9 cellular contexts compared by ENCODE assay signal in the genomic region with DNA sequence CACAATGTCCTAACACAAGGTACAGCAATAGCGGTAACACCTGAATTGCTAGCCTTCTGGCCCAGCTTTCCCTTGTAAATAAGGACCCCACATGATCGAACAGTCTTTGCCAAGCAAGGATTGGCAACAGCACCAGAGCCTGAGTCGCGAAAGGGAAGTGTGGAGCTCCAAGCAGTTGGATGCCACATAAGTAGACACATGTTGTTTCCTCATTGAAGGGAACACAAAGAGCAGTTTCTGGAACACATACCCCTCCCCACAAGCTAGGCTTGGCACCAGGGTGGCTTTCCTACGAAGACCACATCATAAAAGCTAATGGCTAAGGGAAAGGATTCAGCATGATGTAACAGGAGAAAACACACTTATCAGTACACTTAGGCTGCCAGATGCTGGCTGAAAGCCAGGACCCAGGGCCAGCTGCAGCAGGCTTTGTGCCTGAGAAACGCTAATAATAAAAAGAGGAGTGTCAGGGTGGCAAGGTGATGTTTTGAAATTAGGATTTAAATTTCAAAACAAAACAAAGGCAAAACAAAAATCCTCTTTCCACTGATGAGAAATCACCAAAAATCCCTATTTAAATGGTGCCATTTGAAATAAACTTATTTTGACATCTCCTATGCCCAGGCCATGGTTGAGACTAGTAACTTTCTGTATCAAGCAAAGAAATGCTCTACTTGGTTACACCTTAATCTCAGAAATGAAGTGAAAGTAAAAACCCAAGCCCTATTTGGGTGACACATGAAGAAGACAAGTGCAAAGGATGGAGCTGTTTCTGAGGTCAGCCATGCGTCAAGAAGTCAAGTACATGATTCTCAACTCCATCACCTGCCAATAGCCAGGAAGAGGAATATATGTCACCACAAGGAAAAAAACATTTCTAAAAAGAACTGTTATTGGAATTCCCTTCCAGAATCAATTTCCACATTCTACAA. TPM values are rescaled to one million over a fixed set of nuclear protein-coding genes. Genes with fewer than 3 reads are reported as not detected.
DNase-seq lines count a peak whose midpoint lies in the region; ATAC-seq and TF ChIP-seq lines count a peak whose summit lies in the region.
"Had no signal": no experiment of that assay in that cellular context is flagged by ENCODE, and none has a peak within 500 bp of the region (broad histone marks: within the 10 kb centered on the region; RNA-seq: fewer than 3 reads in every experiment).

No MANE protein-coding gene starts in this region.

- POLR2A ChIA-PET in activated CD4-positive, alpha-beta T cell treated with anti-CD3 and anti-CD28 coated beads for 36 hours (lab: Charles Lee) = no interaction called here

- H3K9me3 Mint-ChIP-seq in activated CD4-positive, alpha-beta T cell treated with anti-CD3 and anti-CD28 coated beads for 36 hours (ENCODE audit: low read depth) = no peaks in the 10 kb centered on the region
- H3K9me3 Mint-ChIP-seq: dendritic cell treated with granulocyte-macrophage colony-stimulating factor and Interleukin-4, amounts not matched to agents 40 ng/mL and 50 ng/mL, for 4 days had no signal

- peak overlapping the region; percentile 73 for H3K27ac Mint-ChIP-seq in activated CD4-positive, alpha-beta T cell treated with anti-CD3 and anti-CD28 coated beads for 36 hours
- H3K27ac Mint-ChIP-seq: dendritic cell treated with granulocyte-macrophage colony-stimulating factor and Interleukin-4, amounts not matched to agents 40 ng/mL and 50 ng/mL, for 4 days had no signal

- peaks cover 24% of the 10 kb centered on the region for H3K4me1 Mint-ChIP-seq in activated CD4-positive, alpha-beta T cell treated with anti-CD3 and anti-CD28 coated beads for 36 hours

- H3K4me2 ChIP-seq in Loucy (ENCODE audit: low read depth, low read length, poor library complexity, severe bottlenecking) = peak overlapping the region; percentile 51

- peak overlapping the region; percentile 15 for H3K9ac ChIP-seq in Loucy (ENCODE audit: low read depth, low read length, poor library complexity, severe bottlenecking)

- DNase-seq in activated CD4-positive, alpha-beta T cell treated with anti-CD3 and anti-CD28 coated beads for 36 hours = no peak
- DNase-seq in activated CD4-positive, alpha-beta T cell treated with anti-CD3 and anti-CD28 coated beads, Interleukin-2, amount 50 U/mL, for 1 hour = no peak
- no peak for DNase-seq in RWPE2 (ENCODE audit: low spot score)
- DNase-seq in epithelial cell of esophagus (ENCODE audit: low read depth) = peak; percentile 79
- DNase-seq in myocyte (ENCODE audit: low read depth) = peak; percentile 96
- DNase-seq in activated gamma-delta T cell treated with Interleukin-2 at 50 U/mL for 16 hours = no peak

- H3K79me2 ChIP-seq in Loucy (ENCODE audit: insufficient read depth, low read length) = no peaks in the 10 kb centered on the region

- H3K27me3 ChIP-seq in Loucy (ENCODE audit: insufficient read depth, low read length, poor library complexity, severe bottlenecking) (no peaks in the 10 kb centered on the region), RWPE2 (ENCODE audit: insufficient read depth, poor library complexity, severe bottlenecking) (no peaks in the 10 kb centered on the region)

- no peaks in the 10 kb centered on the region for H3K9me2 ChIP-seq in Loucy (replicated peaks; ENCODE audit: low read depth, low read length)

- TF ChIP-seq CTCF in Loucy (conservative IDR thresholded peaks at IDR 0.05; ENCODE audit: low read length) = no peak
- no peak for TF ChIP-seq CTCF in RWPE2 (IDR thresholded peaks at IDR 0.05; ENCODE audit: poor library complexity, severe bottlenecking)
- TF ChIP-seq CTCF in epithelial cell of esophagus (IDR thresholded peaks at IDR 0.05; ENCODE audit: insufficient read depth, low read depth, low read length, missing control alignments) = no peak

- H3K36me3 ChIP-seq in Loucy (ENCODE audit: insufficient read depth, low read length) = peaks cover 62% of the 10 kb centered on the region; the same call in 1 of the 2 replicates
- H3K36me3 ChIP-seq in RWPE2 (ENCODE audit: low read depth) = peaks cover 20% of the 10 kb centered on the region

- H3K27ac ChIP-seq in RWPE2 (ENCODE audit: poor library complexity, severe bottlenecking) = peak overlapping the region; percentile 13

- no peaks in the 10 kb centered on the region for H3K9me3 ChIP-seq in Loucy (ENCODE audit: insufficient read depth, low read depth, low read length)
- no peaks in the 10 kb centered on the region for H3K9me3 ChIP-seq in RWPE2 (ENCODE audit: severe bottlenecking)

- no peak overlapping the region for H2AFZ ChIP-seq in Loucy (ENCODE audit: low read length)

- H3K4me3 ChIP-seq in Loucy (ENCODE audit: low read length, poor library complexity, severe bottlenecking) (peak overlapping the region; percentile 13), RWPE2 (ENCODE audit: severe bottlenecking) (no peak overlapping the region), epithelial cell of esophagus (ENCODE audit: low read length) (no peak overlapping the region)

- peak; percentile 61 for ATAC-seq in activated CD4-positive, alpha-beta T cell treated with anti-CD3 and anti-CD28 coated beads for 36 hours
- ATAC-seq in RWPE2 (ENCODE audit: low read depth) = peak; percentile 75
- ATAC-seq in HG03039 (IDR thresholded peaks at IDR 0.05; ENCODE audit: unreplicated experiment) = no peak

- H3K4me1 ChIP-seq in Loucy (ENCODE audit: insufficient read depth, low read length, poor library complexity, severe bottlenecking) = peaks cover 26% of the 10 kb centered on the region
- H3K4me1 ChIP-seq in RWPE2 (ENCODE audit: insufficient read depth, poor library complexity, severe bottlenecking) = peaks cover 16% of the 10 kb centered on the region

- H3F3A ChIP-seq in Loucy (ENCODE audit: low read depth) = peaks cover 11% of the 10 kb centered on the region

- H4K20me1 ChIP-seq in Loucy (ENCODE audit: insufficient read depth, low read length, poor library complexity, severe bottlenecking) = peaks cover 7% of the 10 kb centered on the region

- H3K27me3 Mint-ChIP-seq in activated CD4-positive, alpha-beta T cell treated with anti-CD3 and anti-CD28 coated beads for 36 hours = no peaks in the 10 kb centered on the region
- H3K27me3 Mint-ChIP-seq: dendritic cell treated with granulocyte-macrophage colony-stimulating factor and Interleukin-4, amounts not matched to agents 40 ng/mL and 50 ng/mL, for 4 days had no signal

- no peak overlapping the region for H3K4me3 Mint-ChIP-seq in activated CD4-positive, alpha-beta T cell treated with anti-CD3 and anti-CD28 coated beads for 36 hours
- H3K4me3 Mint-ChIP-seq: dendritic cell treated with granulocyte-macrophage colony-stimulating factor and Interleukin-4, amounts not matched to agents 40 ng/mL and 50 ng/mL, for 4 days had no signal

- peaks cover 14% of the 10 kb centered on the region for H3K36me3 Mint-ChIP-seq in activated CD4-positive, alpha-beta T cell treated with anti-CD3 and anti-CD28 coated beads for 36 hours (ENCODE audit: low read depth)

- CTCF ChIA-PET in activated CD4-positive, alpha-beta T cell treated with anti-CD3 and anti-CD28 coated beads for 36 hours (lab: Charles Lee) = interaction anchor here (1.5 to 1.6 kb wide), 3 partner anchors 11 to 166 kb away, joined by 4 to 7 read pairs (median 6); no protein-coding TSS in a partner anchor

- intact Hi-C loops in activated CD4-positive, alpha-beta T cell treated with anti-CD3 and anti-CD28 coated beads for 36 hours (cut with DNase I, micrococcal nuclease) = no loop called here

RNA-seq across cellular contexts. Expression of gene CPLANE2, which starts 11.9 kb away (rescaled TPM):
- 1 to 10 TPM; 2.4 to 3.7 TPM for total RNA-seq in activated CD4-positive, alpha-beta T cell treated with anti-CD3 and anti-CD28 coated beads for 36 hours
- 11.3 and 16.3 TPM in 2 replicates for total RNA-seq in myocyte
- polyA plus RNA-seq in myocyte (2012) = 12.0 TPM

RNA-seq across cellular contexts. Expression of gene ARHGEF19, which starts 36.4 kb away (rescaled TPM):
- 1 to 10 TPM; 4.9 to 6.5 TPM for total RNA-seq in activated CD4-positive, alpha-beta T cell treated with anti-CD3 and anti-CD28 coated beads for 36 hours
- 0.31 and 0.67 TPM in 2 replicates for total RNA-seq in myocyte
- polyA plus RNA-seq in myocyte (2012) = 1.2 TPM

Comparison
In these comparisons a context has a peak if more than half of its experiments do, and no peak if none do; other contexts are left out.
1. DNase-seq: peak in epithelial cell of esophagus (single experiment) and myocyte (single experiment); none in activated CD4-positive, alpha-beta T cell treated with anti-CD3 and anti-CD28 coated beads for 36 hours (single experiment), activated CD4-positive, alpha-beta T cell treated with anti-CD3 and anti-CD28 coated beads, Interleukin-2, amount 50 U/mL, for 1 hour (single experiment), RWPE2 (single experiment) and activated gamma-delta T cell treated with Interleukin-2 at 50 U/mL for 16 hours (single experiment).